In genomic region chr5:37988454-37989046, GRCh38 we compare ENCODE assay signal across 17 cellular contexts.
A peak's percentile ranks its signal among the peaks of the same experiment; 100 is the strongest.
DNase-seq lines count a peak whose midpoint lies in the region; TF ChIP-seq lines count a peak whose summit lies in the region.
"Had no signal": no experiment of that assay in that cellular context is flagged by ENCODE, and none has a peak within 500 bp of the region (broad histone marks: within the 10 kb centered on the region; RNA-seq: fewer than 3 reads in every experiment).

No MANE protein-coding gene starts in this region.

- H3K9ac ChIP-seq in mesenchymal stem cell (ENCODE audit: low read length): no peak overlapping the region
- H3K9ac ChIP-seq: BLaER1 treated with 17β-estradiol and CSF1 and Interleukin-3, amounts not matched to agents 10 nM and 100 nM had no signal

- no peaks in the 10 kb centered on the region for H3K36me3 ChIP-seq in mesenchymal stem cell (ENCODE audit: control insufficient read depth in 1 of 2, insufficient read depth in 2 of 2, low read depth in 1 of 2, low read length in 2 of 2)
- H3K36me3 ChIP-seq: BLaER1 treated with 17β-estradiol and CSF1 and Interleukin-3, amounts not matched to agents 10 nM and 100 nM had no signal

- no peak for TF ChIP-seq CTCF in LNCaP clone FGC (IDR thresholded peaks at IDR 0.05; ENCODE audit: control insufficient read depth, extremely low read depth, insufficient read depth)

- no peak overlapping the region for H3K4ac ChIP-seq in mesenchymal stem cell (ENCODE audit: low read depth in 1 of 2, low read length in 2 of 2)

- H3K4me1 ChIP-seq in mesenchymal stem cell (ENCODE audit: control insufficient read depth, insufficient read depth, low read depth, low read length): no peaks in the 10 kb centered on the region

- no peaks in the 10 kb centered on the region for H3K79me1 ChIP-seq in mesenchymal stem cell (replicated peaks; ENCODE audit: low read length, poor library complexity, severe bottlenecking)

- H3K14ac ChIP-seq in mesenchymal stem cell (ENCODE audit: low read length in 2 of 2): no peak overlapping the region

- no peak overlapping the region for H4K8ac ChIP-seq in mesenchymal stem cell (ENCODE audit: low read length)

- no peak overlapping the region for H3K23ac ChIP-seq in mesenchymal stem cell (ENCODE audit: low read length in 2 of 2)

- no peak overlapping the region for H2BK120ac ChIP-seq in mesenchymal stem cell (ENCODE audit: low read depth, low read length)

- POLR2A ChIA-PET in HEK293T (lab: Yijun Ruan, JAX): no interaction called here

- H2AK5ac ChIP-seq in mesenchymal stem cell (ENCODE audit: low read length, severe bottlenecking): no peak overlapping the region

- H3K27me3 ChIP-seq in mesenchymal stem cell (ENCODE audit: control insufficient read depth in 1 of 2, insufficient read depth in 1 of 2, low read length in 2 of 2): peaks cover 31 to 79% of the 10 kb centered on the region in 2 experiments
- H3K27me3 ChIP-seq: BLaER1 treated with 17β-estradiol and CSF1 and Interleukin-3, amounts not matched to agents 10 nM and 100 nM had no signal

- no peak overlapping the region for H3K4me3 ChIP-seq in LNCaP clone FGC (ENCODE audit: low read depth, low read length)
- H3K4me3 ChIP-seq in mesenchymal stem cell (ENCODE audit: insufficient read depth in 1 of 2, low read depth in 1 of 2, low read length in 2 of 2): no peak overlapping the region
- H3K4me3 ChIP-seq: BLaER1 treated with 17β-estradiol and CSF1 and Interleukin-3, amounts not matched to agents 10 nM and 100 nM; GM23338 had no signal

- no peak overlapping the region for H3K4me2 ChIP-seq in mesenchymal stem cell (ENCODE audit: low read length, poor library complexity, severe bottlenecking)
- H3K4me2 ChIP-seq: BLaER1 treated with 17β-estradiol and CSF1 and Interleukin-3, amounts not matched to agents 10 nM and 100 nM; GM23338 had no signal

- no peak overlapping the region for H2BK5ac ChIP-seq in mesenchymal stem cell (ENCODE audit: low read depth, low read length, poor library complexity, severe bottlenecking)

- no peaks in the 10 kb centered on the region for H3K9me3 ChIP-seq in mesenchymal stem cell (ENCODE audit: control insufficient read depth, low read length)
- H3K9me3 ChIP-seq: BLaER1 treated with 17β-estradiol and CSF1 and Interleukin-3, amounts not matched to agents 10 nM and 100 nM had no signal

- no peak overlapping the region for H3K18ac ChIP-seq in mesenchymal stem cell (ENCODE audit: low read depth in 1 of 2, low read length in 2 of 2)

- H4K91ac ChIP-seq in mesenchymal stem cell (ENCODE audit: low read length): no peak overlapping the region

- H3K27ac ChIP-seq in mesenchymal stem cell (ENCODE audit: low read length, poor library complexity, severe bottlenecking): no peak overlapping the region
- H3K27ac ChIP-seq: BLaER1 treated with 17β-estradiol and CSF1 and Interleukin-3, amounts not matched to agents 10 nM and 100 nM; HL-60 had no signal

- H2BK12ac ChIP-seq in mesenchymal stem cell (ENCODE audit: low read length in 2 of 2): no peak overlapping the region

- DNase-seq in NCI-H748 (lab: John Stamatoyannopoulos, UW; ENCODE audit: unreplicated experiment) (peak; percentile 39), NCI-H748 treated with DMSO at 0.1 percent for 48 hours (lab: John Stamatoyannopoulos, UW) (no peak), DMS53 (lab: John Stamatoyannopoulos, UW) (peak; percentile 86), LNCaP clone FGC (ENCODE audit: low read depth) (peak; percentile 35), mesenchymal stem cell (peak; percentile 22), HEK293T (ENCODE audit: extremely low spot score) (no peak)
- DNase-seq: CD8-positive, alpha-beta memory T cell; COR-L47; DMS 273 treated with DMSO at 0.1 percent for 48 hours; DMS79; GF-D8; HCEC 1CT; HFFc6; IMR-90 had no signal

- no peak overlapping the region for H2BK15ac ChIP-seq in mesenchymal stem cell (ENCODE audit: low read depth, poor library complexity, severe bottlenecking)

- CTCF ChIA-PET in HEK293T (lab: Yijun Ruan, JAX): interaction anchor here (1.1 kb wide), 1 partner anchor 265 kb away, joined by 3 read pairs; no protein-coding TSS in a partner anchor

- H2AFZ ChIP-seq in mesenchymal stem cell (ENCODE audit: low read depth, low read length): no peak overlapping the region
- H2AFZ ChIP-seq: GM23338 had no signal

- 81% methylated on average over 1 of the region's 1 CpG for WGBS in mesenchymal stem cell

TF ChIP-seq in HEK293T, 16 proteins besides CTCF, POLR2A, EP300 and RAD21:
- TF ChIP-seq L3MBTL2 (conservative IDR thresholded peaks at IDR 0.05): no peak
- TF ChIP-seq NFRKB (IDR thresholded peaks at IDR 0.05): no peak
- no peak for TF ChIP-seq ARNT (IDR thresholded peaks at IDR 0.05)
- TF ChIP-seq, protein P1, sequence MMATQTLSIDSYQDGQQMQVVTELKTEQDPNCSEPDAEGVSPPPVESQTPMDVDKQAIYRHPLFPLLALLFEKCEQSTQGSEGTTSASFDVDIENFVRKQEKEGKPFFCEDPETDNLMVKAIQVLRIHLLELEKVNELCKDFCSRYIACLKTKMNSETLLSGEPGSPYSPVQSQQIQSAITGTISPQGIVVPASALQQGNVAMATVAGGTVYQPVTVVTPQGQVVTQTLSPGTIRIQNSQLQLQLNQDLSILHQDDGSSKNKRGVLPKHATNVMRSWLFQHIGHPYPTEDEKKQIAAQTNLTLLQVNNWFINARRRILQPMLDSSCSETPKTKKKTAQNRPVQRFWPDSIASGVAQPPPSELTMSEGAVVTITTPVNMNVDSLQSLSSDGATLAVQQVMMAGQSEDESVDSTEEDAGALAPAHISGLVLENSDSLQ (IDR thresholded peaks at IDR 0.05): no peak
- TF ChIP-seq SP1 (IDR thresholded peaks at IDR 0.05): no peak
- no peak for TF ChIP-seq LEF1 (IDR thresholded peaks at IDR 0.05; ENCODE audit: borderline replicate concordance)

Comparison
In these comparisons a context has a peak if more than half of its experiments do, and no peak if none do; other contexts are left out.
1. DNase-seq: peak in NCI-H748 (single experiment), DMS53 (single experiment), LNCaP clone FGC (single experiment) and mesenchymal stem cell (single experiment); none in NCI-H748 treated with DMSO at 0.1 percent for 48 hours (single experiment) and HEK293T (single experiment).